ENCODE assay signal across 12 cellular contexts in the genomic region with DNA sequence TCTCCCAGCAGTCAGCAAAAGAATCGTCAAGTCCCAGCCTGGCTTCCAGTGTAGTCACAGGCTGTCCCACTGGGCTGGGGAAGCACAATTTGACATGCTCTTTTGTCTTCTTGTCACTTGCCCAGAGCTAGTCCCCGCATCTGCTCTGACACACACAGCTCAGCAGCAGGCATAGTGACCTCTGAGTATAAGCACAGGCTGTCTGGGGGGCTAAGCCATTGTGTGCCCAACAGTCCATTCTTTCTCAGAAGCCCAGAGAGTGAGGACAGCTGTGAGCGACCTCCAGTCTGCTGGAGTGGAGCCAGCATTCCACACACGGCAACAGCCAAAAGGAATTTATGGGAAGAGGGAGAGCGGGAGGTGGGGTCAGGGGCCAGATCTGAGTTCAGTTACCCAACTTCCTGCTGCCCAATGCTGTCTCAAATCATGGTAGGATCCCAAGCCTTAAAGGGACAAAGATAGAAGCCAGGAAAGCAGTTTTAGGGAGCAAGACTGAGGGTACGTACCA. TPM values are rescaled to one million over a fixed set of nuclear protein-coding genes. Genes with fewer than 3 reads are reported as not detected.
DNase-seq lines count a peak whose midpoint lies in the region; ATAC-seq lines count a peak whose summit lies in the region.
"Had no signal": no experiment of that assay in that cellular context is flagged by ENCODE, and none has a peak within 500 bp of the region (broad histone marks: within the 10 kb centered on the region; RNA-seq: fewer than 3 reads in every experiment).

No MANE protein-coding gene starts in this region.

- peak overlapping the region; percentile 88 for H2BK120ac ChIP-seq in trophoblast cell (ENCODE audit: insufficient read depth, low read length, poor library complexity)

- peak overlapping the region; percentile 94 for H4K91ac ChIP-seq in trophoblast cell (ENCODE audit: low read depth, low read length)

- peak overlapping the region; percentile 88 for H4K8ac ChIP-seq in trophoblast cell (ENCODE audit: low read depth, low read length)

- peaks cover 3% of the 10 kb centered on the region for H3K79me2 ChIP-seq in trophoblast cell (ENCODE audit: control insufficient read depth, insufficient read depth, low read length, poor library complexity)

- peak overlapping the region; percentile 80 for H2BK5ac ChIP-seq in trophoblast cell (ENCODE audit: low read depth, low read length, poor library complexity)

- ATAC-seq in GM18873 (IDR thresholded peaks at IDR 0.05; ENCODE audit: low FRiP score, unreplicated experiment) (no peak), HG03025 (IDR thresholded peaks at IDR 0.05; ENCODE audit: low FRiP score, unreplicated experiment) (no peak), HG02970 (IDR thresholded peaks at IDR 0.05; ENCODE audit: low FRiP score, unreplicated experiment) (no peak), GM19455 (IDR thresholded peaks at IDR 0.05; ENCODE audit: unreplicated experiment) (no peak)
- ATAC-seq: foreskin keratinocyte had no signal

- H3K27ac ChIP-seq in SJSA1 (peak overlapping the region; percentile 50), trophoblast cell (ENCODE audit: low read depth, low read length) (peak overlapping the region; percentile 94)
- H3K27ac ChIP-seq: foreskin keratinocyte had no signal

- H3K14ac ChIP-seq in trophoblast cell (ENCODE audit: low read length), result peak overlapping the region; percentile 83

- H3K18ac ChIP-seq in trophoblast cell (ENCODE audit: low read length), result peak overlapping the region; percentile 87

- H3K79me1 ChIP-seq in trophoblast cell (ENCODE audit: low read length), result peaks cover 49% of the 10 kb centered on the region

- H3K4me2 ChIP-seq in trophoblast cell (ENCODE audit: low read length), result peak overlapping the region; percentile 5
- H3K4me2 ChIP-seq: smooth muscle cell had no signal

- peak overlapping the region; percentile 92 for H2BK12ac ChIP-seq in trophoblast cell (ENCODE audit: low read length)

- WGBS in trophoblast cell (ENCODE audit: extremely low coverage, insufficient coverage, insufficient read length), result no CpG with 5 or more reads among the region's 6 CpGs

- peak overlapping the region; percentile 61 for H2AFZ ChIP-seq in trophoblast cell (ENCODE audit: insufficient read depth, low read length, poor library complexity)

- H3K36me3 ChIP-seq in SJSA1, result no peaks in the 10 kb centered on the region
- H3K36me3 ChIP-seq in trophoblast cell (ENCODE audit: control insufficient read depth in 1 of 2, insufficient read depth in 2 of 2, low read length in 2 of 2), result no peaks in the 10 kb centered on the region

- no peak overlapping the region for H3K4me3 ChIP-seq in SJSA1
- H3K4me3 ChIP-seq in trophoblast cell (ENCODE audit: low read depth, low read length), result no peak overlapping the region
- H3K4me3 ChIP-seq: smooth muscle cell had no signal

- peak overlapping the region; percentile 60 for H3K4ac ChIP-seq in trophoblast cell (ENCODE audit: low read depth, low read length)

- no peak overlapping the region for H3K9ac ChIP-seq in trophoblast cell (ENCODE audit: low read length)

- DNase-seq in GM04504 (ENCODE audit: low read depth), result peak; percentile 47
- DNase-seq in SJSA1 (ENCODE audit: low read depth in 1 of 2, low spot score in 2 of 2), result peak; percentile 86 to 88
- peak; percentile 92 for DNase-seq in glomerular visceral epithelial cell (ENCODE audit: extremely low spot score)
- DNase-seq in trophoblast cell, result peak; percentile 27 to 47
- DNase-seq: foreskin keratinocyte, GDM1, substantia nigra had no signal

- H3K4me1 ChIP-seq in SJSA1 (replicated peaks), result peaks cover 37% of the 10 kb centered on the region
- H3K4me1 ChIP-seq in trophoblast cell (ENCODE audit: control insufficient read depth in 1 of 2, insufficient read depth in 2 of 2, low read length in 2 of 2), result peaks cover 29 to 43% of the 10 kb centered on the region in 2 experiments
- H3K4me1 ChIP-seq: foreskin keratinocyte had no signal

- no peaks in the 10 kb centered on the region for H3K27me3 ChIP-seq in SJSA1 (replicated peaks)
- H3K27me3 ChIP-seq in trophoblast cell (ENCODE audit: insufficient read depth, low read length), result no peaks in the 10 kb centered on the region
- H3K27me3 ChIP-seq: foreskin keratinocyte had no signal

- H3K23ac ChIP-seq in trophoblast cell (ENCODE audit: low read length), result no peak overlapping the region

- H4K12ac ChIP-seq in trophoblast cell (ENCODE audit: low read depth, low read length), result peak overlapping the region; percentile 60

- H3K9me3 ChIP-seq in SJSA1 (replicated peaks) (no peaks in the 10 kb centered on the region), trophoblast cell (ENCODE audit: insufficient read depth, low read depth, low read length) (no peaks in the 10 kb centered on the region)

- H2AK5ac ChIP-seq in trophoblast cell (ENCODE audit: low read length), result peak overlapping the region; percentile 55

RNA-seq across cellular contexts. Expression of a gene that starts 59.8 kb away (rescaled TPM):
- total RNA-seq in SJSA1 (2014; rRNA removed; shearing (Covaris generic)), result 206 and 247 TPM in 2 replicates
- 286 and 295 TPM in 2 replicates for polyA plus RNA-seq in trophoblast cell (2013)

Comparison
In these comparisons a context has a peak if more than half of its experiments do, and no peak if none do; other contexts are left out.
1. DNase-seq: peak in every context shown above with its lines; median percentile 92 in glomerular visceral epithelial cell; 87 in SJSA1; 47 in GM04504; 37 in trophoblast cell.